Comparison of ENCODE assay signal across 1 cellular context in the genomic region with DNA sequence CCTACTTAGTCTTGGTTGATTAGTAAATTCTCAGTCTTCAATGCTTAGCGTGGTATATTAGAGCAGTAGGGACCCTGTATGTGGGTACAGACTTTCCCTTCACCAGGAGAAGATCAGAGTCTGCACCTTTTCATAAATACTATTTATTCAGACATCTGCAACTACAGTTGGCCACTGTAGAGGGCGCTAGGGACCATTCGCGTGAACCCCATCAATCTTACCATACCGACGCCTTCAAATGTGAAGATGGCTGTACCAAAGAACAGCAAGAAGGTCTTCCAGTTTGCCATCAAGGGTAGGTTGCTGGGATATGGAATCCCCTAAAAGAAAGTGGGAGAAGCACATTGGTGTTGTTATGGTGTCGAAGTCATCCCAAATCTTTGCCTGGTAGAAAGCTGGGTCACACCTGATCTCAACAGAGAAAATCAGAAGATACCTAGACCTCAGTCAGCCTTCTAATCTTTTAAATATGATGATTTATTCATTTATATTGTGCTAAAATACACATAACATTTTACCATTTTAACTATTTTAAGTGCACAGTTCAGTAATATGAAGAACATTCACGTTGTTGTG.
TF ChIP-seq lines count a peak whose summit lies in the region.

No MANE protein-coding gene starts in this region.

TF ChIP-seq in SK-N-SH, 30 proteins besides CTCF, POLR2A, EP300 and RAD21 (continued from another document):
- no peak for TF ChIP-seq ZBTB33 (IDR thresholded peaks at IDR 0.05; ENCODE audit: borderline replicate concordance, low read depth)
